Comparison of ENCODE assay signal across 8 cellular contexts in the genomic region with DNA sequence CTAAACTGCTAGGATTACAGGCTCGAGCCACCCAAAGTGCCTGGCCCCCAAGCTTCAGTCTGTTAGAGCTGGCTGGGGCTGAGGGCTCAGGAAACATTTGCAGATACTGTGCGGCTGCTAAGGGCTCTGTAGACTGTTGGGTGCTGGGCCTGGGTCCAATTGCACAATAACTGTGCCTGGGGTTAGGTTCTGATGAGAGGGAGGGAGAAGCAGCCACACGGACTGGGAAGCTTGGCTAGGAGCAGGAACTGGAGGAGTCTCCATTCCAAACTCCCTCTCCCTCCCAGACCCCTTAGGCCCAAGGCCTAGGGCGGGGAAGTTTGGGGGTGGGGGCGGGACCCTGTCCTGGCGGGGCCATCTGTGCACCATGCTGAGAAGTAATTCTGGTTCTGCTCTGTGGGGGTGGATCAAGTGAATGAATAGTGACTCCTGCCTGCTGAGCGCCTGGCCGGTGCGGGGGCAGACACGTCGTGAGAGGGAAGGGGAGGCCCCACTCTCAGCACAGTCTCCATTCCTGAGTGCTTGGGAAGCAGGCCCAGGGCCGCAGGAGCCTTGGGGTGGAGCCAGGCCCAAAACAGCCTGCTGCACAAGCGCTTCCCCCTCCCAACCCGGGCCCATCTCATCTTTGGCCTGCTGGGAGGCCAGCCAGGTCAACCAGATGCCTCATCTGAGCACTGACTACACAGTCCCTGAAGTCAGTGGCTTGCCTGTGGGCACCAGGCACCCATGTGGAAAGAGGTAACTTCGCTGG. TPM values are rescaled to one million over a fixed set of nuclear protein-coding genes. Genes with fewer than 3 reads are reported as not detected.
DNase-seq lines count a peak whose midpoint lies in the region; ATAC-seq and TF ChIP-seq lines count a peak whose summit lies in the region.
"Had no signal": no experiment of that assay in that cellular context is flagged by ENCODE, and none has a peak within 500 bp of the region (broad histone marks: within the 10 kb centered on the region; RNA-seq: fewer than 3 reads in every experiment).

No MANE protein-coding gene starts in this region.

- H3K27me3 Mint-ChIP-seq in T-cell: peaks cover 15 to 58% of the 10 kb centered on the region in 2 donors

- peak overlapping the region; percentile 99 for H3K4me2 ChIP-seq in HCT116 (ENCODE audit: low read length)
- peak overlapping the region; percentile 48 for H3K4me2 ChIP-seq in neuronal stem cell (ENCODE audit: insufficient read depth, low read length, poor library complexity, severe bottlenecking)
- no peak overlapping the region for H3K4me2 ChIP-seq in Karpas-422 (ENCODE audit: low read depth, low read length, poor library complexity, severe bottlenecking)

- no peak overlapping the region for H4K8ac ChIP-seq in neuronal stem cell (ENCODE audit: low read depth, low read length)

- POLR2A ChIA-PET in HCT116 (lab: Charles Lee): interaction anchor here (1.5 kb wide), 1 partner anchor 247 kb away, joined by 4 read pairs; the partner anchor contains the start of gene EXOSC2
- POLR2A ChIA-PET in T-cell (lab: Charles Lee): no interaction called here

- peak overlapping the region; percentile 28 for H3K4ac ChIP-seq in neuronal stem cell (ENCODE audit: low read length)

- H3K23ac ChIP-seq in neuronal stem cell (ENCODE audit: low read depth, low read length, poor library complexity): no peak overlapping the region

- H4K20me1 ChIP-seq in HCT116 (ENCODE audit: insufficient read depth): no peaks in the 10 kb centered on the region
- no peaks in the 10 kb centered on the region for H4K20me1 ChIP-seq in Karpas-422 (ENCODE audit: insufficient read depth, low read depth, low read length)

- H3K9me2 ChIP-seq in HCT116 (ENCODE audit: insufficient read depth) (no peaks in the 10 kb centered on the region), Karpas-422 (replicated peaks; ENCODE audit: insufficient read depth, low read length) (no peaks in the 10 kb centered on the region)

- peak overlapping the region; percentile 44 to 65 (median 51) for H3K4me3 Mint-ChIP-seq in T-cell

- H3K4me1 Mint-ChIP-seq in T-cell: peaks cover 0 to 3% (median 0%) of the 10 kb centered on the region in 3 donors

- H3K4me3 ChIP-seq in HCT116 (replicated peaks in 1 of 2; ENCODE audit: low read depth in 1 of 2, low read length in 2 of 2) (peak overlapping the region; percentile 68 to 78), foreskin fibroblast (ENCODE audit: low read depth in 1 of 2, low read length in 2 of 2) (peak overlapping the region; percentile 60 to 87), neuronal stem cell (ENCODE audit: low read length in 2 of 2) (no peak overlapping the region), Karpas-422 (ENCODE audit: low read length) (no peak overlapping the region)

- ATAC-seq in HCT116 (no peak), T-cell (replicated peaks in 1 of 4) (no peak), GM19452 (IDR thresholded peaks at IDR 0.05; ENCODE audit: unreplicated experiment) (no peak)

- H2BK5ac ChIP-seq in neuronal stem cell (ENCODE audit: low read length): no peak overlapping the region

- peaks cover 4% of the 10 kb centered on the region for H3K36me3 Mint-ChIP-seq in T-cell

- no CpG with 5 or more reads among the region's 15 CpGs for WGBS in neuronal stem cell (ENCODE audit: extremely low coverage in 2 of 2, insufficient read length in 2 of 2, insufficient replicate concordance in 1 of 2), 2 donors

- no TSS peak for BruUV-seq in HCT116 (replicated peaks; lab: Mats Ljungman, UMichigan)

- no peak overlapping the region for H3K27ac Mint-ChIP-seq in T-cell

- H3K9me3 ChIP-seq in HCT116 (ENCODE audit: control insufficient read depth in 1 of 2, insufficient read depth in 1 of 2, low read depth in 1 of 2, low read length in 2 of 2): no peaks in the 10 kb centered on the region
- H3K9me3 ChIP-seq in neuronal stem cell (replicated peaks in 1 of 2; ENCODE audit: control insufficient read depth in 2 of 2, insufficient read depth in 1 of 2, low read depth in 1 of 2, low read length in 2 of 2): no peaks in the 10 kb centered on the region
- peaks cover 7% of the 10 kb centered on the region; the same call in 1 of the 2 replicates for H3K9me3 ChIP-seq in Karpas-422 (ENCODE audit: low read length)
- H3K9me3 ChIP-seq: SJSA1 had no signal

- H3K79me2 ChIP-seq in HCT116 (ENCODE audit: insufficient read depth, low read length): no peaks in the 10 kb centered on the region
- no peaks in the 10 kb centered on the region for H3K79me2 ChIP-seq in Karpas-422 (ENCODE audit: low read length)

- H3K79me1 ChIP-seq in neuronal stem cell (ENCODE audit: low read depth, low read length): no peaks in the 10 kb centered on the region

- no peak for TF ChIP-seq POLR2A in HCT116 (IDR thresholded peaks at IDR 0.05; ENCODE audit: borderline replicate concordance, extremely low read depth, insufficient read depth, insufficient read length)

- TF ChIP-seq CTCF in HCT116 (IDR thresholded peaks at IDR 0.05 in 2 of 3, conservative IDR thresholded peaks at IDR 0.05 in 1 of 3; ENCODE audit: borderline replicate concordance in 1 of 3, insufficient read depth in 1 of 3, low read depth in 2 of 3, low read length in 2 of 3) (no peak), foreskin fibroblast (IDR thresholded peaks at IDR 0.05; ENCODE audit: low read depth, low read length) (no peak)

- DNase-seq in HCT116 (ENCODE audit: low read depth, low spot score) (no peak), T-cell (no peak), foreskin fibroblast (peak; percentile 96 to 99), neuronal stem cell (ENCODE audit: low spot score) (no peak), occipital lobe (lab: John Stamatoyannopoulos, UW) (no peak), Karpas-422 (no peak)

- H2BK12ac ChIP-seq in neuronal stem cell (ENCODE audit: low read length): no peak overlapping the region

- no peak for TF ChIP-seq RAD21 in HCT116 (IDR thresholded peaks at IDR 0.05; ENCODE audit: low read depth)

- peak overlapping the region; percentile 29 for H2BK15ac ChIP-seq in neuronal stem cell (ENCODE audit: low read length)

- RAD21 ChIA-PET in HCT116 (lab: Charles Lee; ENCODE audit: low non-redundant PET in 1 of 2, low total read pairs in 2 of 2, uncharacterized antibody in 2 of 2, unreplicated experiment in 2 of 2): interaction anchor here in 1 of 2 experiments (0.6 kb wide), 1 partner anchor 17 kb away, joined by 4 read pairs; no protein-coding TSS in a partner anchor

- H3K14ac ChIP-seq in neuronal stem cell (ENCODE audit: low read length): no peak overlapping the region

- peak overlapping the region; percentile 51 for H3K27ac ChIP-seq in HCT116 (ENCODE audit: low read depth, low read length)
- H3K27ac ChIP-seq in neuronal stem cell (replicated peaks; ENCODE audit: low read length): peak overlapping the region; percentile 12
- H3K27ac ChIP-seq in Karpas-422 (ENCODE audit: low read length): no peak overlapping the region
- H3K27ac ChIP-seq: SJSA1 had no signal

- H4K91ac ChIP-seq in neuronal stem cell (ENCODE audit: low read depth, low read length, poor library complexity): no peak overlapping the region

- H2BK120ac ChIP-seq in neuronal stem cell (ENCODE audit: low read depth, low read length): no peak overlapping the region

- H2AFZ ChIP-seq in HCT116 (ENCODE audit: low read depth, low read length, poor library complexity, severe bottlenecking) (no peak overlapping the region), neuronal stem cell (ENCODE audit: low read length) (peak overlapping the region; percentile 88), Karpas-422 (ENCODE audit: low read length) (no peak overlapping the region)

- H3K27me3 ChIP-seq in HCT116 (ENCODE audit: insufficient read depth, low read length): no peaks in the 10 kb centered on the region
- H3K27me3 ChIP-seq in neuronal stem cell (ENCODE audit: control insufficient read depth in 3 of 3, insufficient read depth in 3 of 3, low read depth in 1 of 3, low read length in 3 of 3): peaks cover 0 to 52% (median 13%) of the 10 kb centered on the region in 3 experiments
- no peaks in the 10 kb centered on the region for H3K27me3 ChIP-seq in Karpas-422 (ENCODE audit: low read length)
- H3K27me3 ChIP-seq: SJSA1 had no signal

- intact Hi-C loops in HCT116 (cut with micrococcal nuclease): no loop called here

- H3K9ac ChIP-seq in HCT116 (ENCODE audit: low read length) (peak overlapping the region; percentile 76), neuronal stem cell (ENCODE audit: low read depth, low read length, poor library complexity) (peak overlapping the region; percentile 55), Karpas-422 (ENCODE audit: low read length) (no peak overlapping the region)

- H2AK5ac ChIP-seq in neuronal stem cell (ENCODE audit: low read depth, low read length): peak overlapping the region; percentile 61

- CTCF ChIA-PET in HCT116 (lab: Charles Lee) (no interaction called here), T-cell (lab: Charles Lee) (no interaction called here)

- H3K4me1 ChIP-seq in HCT116 (ENCODE audit: control insufficient read depth in 1 of 2, insufficient read depth in 2 of 2, low read length in 2 of 2) (peaks cover 28 to 36% of the 10 kb centered on the region in 2 experiments), neuronal stem cell (ENCODE audit: control insufficient read depth in 2 of 2, insufficient read depth in 1 of 2, low read depth in 1 of 2, low read length in 2 of 2) (peaks cover 19 to 34% of the 10 kb centered on the region in 2 donors), Karpas-422 (ENCODE audit: low read length) (no peaks in the 10 kb centered on the region)

- H3K36me3 ChIP-seq in HCT116 (ENCODE audit: control insufficient read depth in 1 of 2, insufficient read depth in 2 of 2, low read length in 2 of 2) (no peaks in the 10 kb centered on the region), neuronal stem cell (replicated peaks in 1 of 2; ENCODE audit: control insufficient read depth in 2 of 2, insufficient read depth in 2 of 2, low read length in 2 of 2) (no peaks in the 10 kb centered on the region), Karpas-422 (ENCODE audit: insufficient read depth, low read length) (no peaks in the 10 kb centered on the region)
- H3K36me3 ChIP-seq: SJSA1 had no signal

- peak overlapping the region; percentile 90 for H3K18ac ChIP-seq in neuronal stem cell (ENCODE audit: low read length)

- H3K9me3 Mint-ChIP-seq in T-cell: peaks cover 0 to 7% (median 5%) of the 10 kb centered on the region in 3 donors

TF ChIP-seq in HCT116, 20 proteins besides CTCF, POLR2A, EP300 and RAD21 (continues in another document):
- no peak for TF ChIP-seq SP1 (IDR thresholded peaks at IDR 0.05; ENCODE audit: low read depth)
- no peak for TF ChIP-seq ELF1 (IDR thresholded peaks at IDR 0.05; ENCODE audit: borderline replicate concordance, low read depth)
- no peak for TF ChIP-seq ZFX (IDR thresholded peaks at IDR 0.05)
- no peak for TF ChIP-seq TCF7L2 (IDR thresholded peaks at IDR 0.05; ENCODE audit: borderline replicate concordance, extremely low read depth, insufficient read depth, insufficient read length)
- TF ChIP-seq SIN3A (IDR thresholded peaks at IDR 0.05; ENCODE audit: low read depth): no peak
- no peak for TF ChIP-seq EZH2 (IDR thresholded peaks at IDR 0.05)

RNA-seq across cellular contexts. Expression of gene ASS1, which starts 1.5 kb away (rescaled TPM):
- total RNA-seq in HCT116 (2021; ENCODE audit: unreplicated experiment) (92.6 TPM), T-cell (1 to 10 TPM in 2 of 5 donors, under 1 TPM in 1, not detected in 2; 0.92 to 2.1 (median 1.2) TPM), occipital lobe (9.8 TPM)
- polyA plus RNA-seq in HCT116 (2012): 159 and 175 TPM in 2 replicates
- polyA plus RNA-seq in neuronal stem cell (2013, experiment 1 of 2): 19.7 TPM
- 19.8 TPM for polyA plus RNA-seq in neuronal stem cell (2013, experiment 2 of 2)
- total RNA-seq in Karpas-422 (2014; rRNA removed; shearing (Covaris generic); ENCODE audit: low replicate concordance): not detected in 2 replicates

Comparison
In these comparisons a context has a peak if more than half of its experiments do, and no peak if none do; other contexts are left out.
1. DNase-seq: peak in foreskin fibroblast (2 of 2); none in HCT116 (single experiment), T-cell (0 of 34), neuronal stem cell (single experiment), occipital lobe (single experiment) and Karpas-422 (single experiment).
2. H3K4me3 ChIP-seq: peak in HCT116 (2 of 2) and foreskin fibroblast (2 of 2); none in neuronal stem cell (0 of 2) and Karpas-422 (single experiment).